In genomic region chr3:99843590-99844260, GRCh38 we compare ENCODE assay signal across 8 cellular contexts. TPM values are rescaled to one million over a fixed set of nuclear protein-coding genes. Genes with fewer than 3 reads are reported as not detected.
DNase-seq lines count a peak whose midpoint lies in the region; ATAC-seq, FAIRE-seq and TF ChIP-seq lines count a peak whose summit lies in the region.

No MANE protein-coding gene starts in this region.

- intact Hi-C loops in PC-9 (cut with micrococcal nuclease; ENCODE audit: unreplicated experiment): loop anchor here (1.0 to 10.0 kb wide), 7 partner anchors 67 to 411 kb away; no protein-coding TSS in a partner anchor
- intact Hi-C loops in left cardiac atrium (cut with DNase I): loop anchor here (2.0 to 5.0 kb wide), 3 partner anchors 214 to 411 kb away; no protein-coding TSS in a partner anchor

- H3K9me3 ChIP-seq in PC-9 (ENCODE audit: insufficient read depth, low read depth) (no peaks in the 10 kb centered on the region), smooth muscle cell (replicated peaks; ENCODE audit: low read depth) (no peaks in the 10 kb centered on the region)

- H2AFZ ChIP-seq in PC-9 (no peak overlapping the region), smooth muscle cell (ENCODE audit: low read depth) (no peak overlapping the region)

- H3K79me2 ChIP-seq in PC-9 (ENCODE audit: low read depth) (peaks cover 49% of the 10 kb centered on the region), smooth muscle cell (ENCODE audit: low read depth) (peaks cover 17% of the 10 kb centered on the region)

- ATAC-seq in GM19395 (IDR thresholded peaks at IDR 0.05; ENCODE audit: unreplicated experiment) (peak; percentile 17), left cardiac atrium (peak; percentile 43 to 45), GM19452 (IDR thresholded peaks at IDR 0.05; ENCODE audit: unreplicated experiment) (no peak), foreskin keratinocyte (no peak)

- H3K4me2 ChIP-seq in PC-9 (no peak overlapping the region), smooth muscle cell (peak overlapping the region; percentile 16)

- CTCF ChIA-PET in PC-9 (lab: Charles Lee): interaction anchor here (0.7 to 2.3 kb wide), 11 partner anchors 12 to 417 kb away, joined by 3 to 29 read pairs (median 4); partner anchors contain the start of gene TBC1D23

- H3K9me2 ChIP-seq in PC-9 (ENCODE audit: insufficient read depth): no peaks in the 10 kb centered on the region

- H3K9ac ChIP-seq in smooth muscle cell (ENCODE audit: low read depth): peak overlapping the region; percentile 23

- POLR2A ChIA-PET in PC-9 (lab: Charles Lee; ENCODE audit: unreplicated experiment): interaction anchor here (0.7 kb wide), 3 partner anchors 28 to 1936 kb away, joined by 5 to 10 read pairs (median 6); partner anchors contain the start of gene TBC1D23

- H3F3A ChIP-seq in PC-9 (ENCODE audit: insufficient read depth, low read depth) (peaks cover 10% of the 10 kb centered on the region; the same call in 1 of the 2 replicates), smooth muscle cell (ENCODE audit: low read depth) (peaks cover 43% of the 10 kb centered on the region)

- no peak overlapping the region for H3K27ac ChIP-seq in PC-9
- peak overlapping the region; percentile 95 for H3K27ac ChIP-seq in smooth muscle cell (ENCODE audit: low read depth)
- no peak overlapping the region for H3K27ac ChIP-seq in foreskin keratinocyte

- H4K20me1 ChIP-seq in PC-9 (ENCODE audit: insufficient read depth) (no peaks in the 10 kb centered on the region), smooth muscle cell (ENCODE audit: low read depth) (peaks cover 6% of the 10 kb centered on the region)

- no peaks in the 10 kb centered on the region for H3K27me3 ChIP-seq in PC-9 (ENCODE audit: insufficient read depth, low read depth)
- no peaks in the 10 kb centered on the region for H3K27me3 ChIP-seq in smooth muscle cell (ENCODE audit: low read depth)
- no peaks in the 10 kb centered on the region for H3K27me3 ChIP-seq in foreskin keratinocyte

- FAIRE-seq in D721Med (lab: Jason Lieb, UNC): no peak

- H3K36me3 ChIP-seq in PC-9 (ENCODE audit: low read depth): peaks cover 25% of the 10 kb centered on the region; the same call in 1 of the 2 replicates
- no peaks in the 10 kb centered on the region for H3K36me3 ChIP-seq in smooth muscle cell (ENCODE audit: low read depth)

- no peak overlapping the region for H3K4me3 ChIP-seq in PC-9
- H3K4me3 ChIP-seq in smooth muscle cell: no peak overlapping the region

- 54% methylated on average over 10 of the region's 10 CpGs for WGBS in smooth muscle cell (ENCODE audit: low lambda C conversion rate)

- H3K4me1 ChIP-seq in PC-9 (replicated peaks; ENCODE audit: insufficient read depth) (peaks cover 24% of the 10 kb centered on the region), smooth muscle cell (ENCODE audit: low read depth) (peaks cover 22% of the 10 kb centered on the region), foreskin keratinocyte (no peaks in the 10 kb centered on the region)

- no TSS peak for BruUV-seq in PC-9 (replicated peaks; lab: Mats Ljungman, UMichigan)

- DNase-seq in PC-9 (no peak), left cardiac atrium (no peak), smooth muscle cell (lab: John Stamatoyannopoulos, UW; ENCODE audit: unreplicated experiment) (no peak), germinal center (ENCODE audit: low spot score) (no peak), D721Med (ENCODE audit: insufficient read length, low spot score) (no peak), foreskin keratinocyte (no peak)

- TF ChIP-seq CTCF in PC-9 (conservative IDR thresholded peaks at IDR 0.05) (peak; percentile 22; the same call in 1 of the 2 replicates), smooth muscle cell (IDR thresholded peaks at IDR 0.05; ENCODE audit: borderline replicate concordance, insufficient read depth, poor library complexity, severe bottlenecking) (no peak), D721Med (IDR thresholded peaks at IDR 0.05; ENCODE audit: insufficient read depth, missing control alignments) (no peak), foreskin keratinocyte (conservative IDR thresholded peaks at IDR 0.05) (no peak)

RNA-seq across cellular contexts. Expression of gene CMSS1, which starts 26.1 kb away (rescaled TPM):
- total RNA-seq in PC-9 (2021) (96.8 and 98.9 TPM in 2 replicates), left cardiac atrium (10 to 100 TPM; 28.7 to 33.7 TPM), smooth muscle cell (11.6 and 19.2 TPM in 2 replicates), foreskin keratinocyte (49.9 and 57.8 TPM in 2 replicates)
- polyA plus RNA-seq in smooth muscle cell (19.7 and 24.1 TPM in 2 replicates), foreskin keratinocyte (58.5 and 66.9 TPM in 2 replicates)

Comparison
In these comparisons a context has a peak if more than half of its experiments do, and no peak if none do; other contexts are left out.
1. ATAC-seq: peak in GM19395 (single experiment) and left cardiac atrium (2 of 2); none in GM19452 (single experiment) and foreskin keratinocyte (single experiment).